Comparison of ENCODE assay signal across 11 cellular contexts in genomic region chr4:112853662-112854256, GRCh38.
A peak's percentile ranks its signal among the peaks of the same experiment; 100 is the strongest.
DNase-seq lines count a peak whose midpoint lies in the region; ATAC-seq, FAIRE-seq and TF ChIP-seq lines count a peak whose summit lies in the region.
"Had no signal": no experiment of that assay in that cellular context is flagged by ENCODE, and none has a peak within 500 bp of the region (broad histone marks: within the 10 kb centered on the region; RNA-seq: fewer than 3 reads in every experiment).

No MANE protein-coding gene starts in this region.

- H2AFZ ChIP-seq in GM23248 = no peak overlapping the region

- no peak for TF ChIP-seq EP300 in A549 (IDR thresholded peaks at IDR 0.05)

- POLR2A ChIA-PET in A549 (lab: Yijun Ruan, JAX) = no interaction called here
- POLR2A ChIA-PET in CD8-positive, alpha-beta memory T cell (lab: Charles Lee) = no interaction called here

- 34% methylated on average over 3 of the region's 3 CpGs for WGBS in A549 (ENCODE audit: missing lambda C conversion rate)
- WGBS in GM23248 (ENCODE audit: low coverage in 1 of 2, low lambda C conversion rate in 2 of 2, missing lambda C conversion rate in 2 of 2), 2 experiments = 74 to 82% methylated on average over 3 of the region's 3 CpGs

- H3K27ac ChIP-seq in A549 = no peak overlapping the region
- no peak overlapping the region for H3K27ac ChIP-seq in GM23248
- no peak overlapping the region for H3K27ac ChIP-seq in CD8-positive, alpha-beta memory T cell (ENCODE audit: low read depth, low read length)
- H3K27ac ChIP-seq: body of pancreas, thyroid gland had no signal

- H3K4me3 ChIP-seq in A549 (no peak overlapping the region), GM23248 (no peak overlapping the region), adipocyte (ENCODE audit: low read length) (no peak overlapping the region)
- H3K4me3 ChIP-seq in CD8-positive, alpha-beta memory T cell (ENCODE audit: low read length) = no peak overlapping the region
- H3K4me3 ChIP-seq: body of pancreas, thyroid gland had no signal

- H3K79me2 ChIP-seq in GM23248 (ENCODE audit: insufficient read depth) = no peaks in the 10 kb centered on the region

- H3K27ac Mint-ChIP-seq in CD8-positive, alpha-beta memory T cell = no peak overlapping the region

- no peaks in the 10 kb centered on the region for H3K27me3 ChIP-seq in GM23248 (replicated peaks; ENCODE audit: insufficient read depth)
- H3K27me3 ChIP-seq in adipocyte (replicated peaks; ENCODE audit: control insufficient read depth, insufficient read depth, low read length) = no peaks in the 10 kb centered on the region
- no peaks in the 10 kb centered on the region for H3K27me3 ChIP-seq in CD8-positive, alpha-beta memory T cell (ENCODE audit: insufficient read depth, low read length, poor library complexity, severe bottlenecking)
- H3K27me3 ChIP-seq: body of pancreas, thyroid gland had no signal

- H3K4me1 ChIP-seq in A549 (no peaks in the 10 kb centered on the region), GM23248 (ENCODE audit: insufficient read depth) (peaks cover 31% of the 10 kb centered on the region), adipocyte (ENCODE audit: control insufficient read depth, insufficient read depth, low read length) (peaks cover 19% of the 10 kb centered on the region)
- no peaks in the 10 kb centered on the region for H3K4me1 ChIP-seq in CD8-positive, alpha-beta memory T cell (ENCODE audit: insufficient read depth, low read length)
- H3K4me1 ChIP-seq: body of pancreas, thyroid gland had no signal

- H3K4me3 Mint-ChIP-seq in CD8-positive, alpha-beta memory T cell = no peak overlapping the region

- in situ Hi-C loops in GM23248 (cut with MboI) = no loop called here

- no peak overlapping the region for H3K4me2 ChIP-seq in A549
- H3K4me2 ChIP-seq in GM23248 (ENCODE audit: unreplicated experiment) = no peak overlapping the region

- no peak for DNase-seq in A549 (ENCODE audit: low read depth in 1 of 2, low spot score in 1 of 2)
- DNase-seq in GM23248 = peak; percentile 30
- peak; percentile 25 for DNase-seq in adipocyte (ENCODE audit: low read depth)
- peak; percentile 5 for DNase-seq in iris pigment epithelial cell (ENCODE audit: low read depth)
- no peak for DNase-seq in epidermal melanocyte (ENCODE audit: insufficient read length, low spot score)
- DNase-seq in CD8-positive, alpha-beta memory T cell = no peak
- no peak for DNase-seq in stimulated activated naive CD8-positive, alpha-beta T cell treated with anti-CD3 and anti-CD28 coated beads, Interleukin-15, Interleukin-2, amounts not matched to agents 100 U/mL and 50 U/mL, for 24 hours
- DNase-seq in NCI-H187 (lab: John Stamatoyannopoulos, UW) = no peak
- DNase-seq: body of pancreas, NCI-H82, thyroid gland had no signal

- TF ChIP-seq POLR2A in A549 (IDR thresholded peaks at IDR 0.05; ENCODE audit: low read length) = no peak

- no peak for ATAC-seq in A549
- ATAC-seq in stimulated activated naive CD8-positive, alpha-beta T cell treated with anti-CD3 and anti-CD28 coated beads, Interleukin-15, Interleukin-2, amounts not matched to agents 100 U/mL and 50 U/mL, for 24 hours = no peak
- ATAC-seq: body of pancreas had no signal

- H3K27me3 Mint-ChIP-seq in CD8-positive, alpha-beta memory T cell = peaks cover 0 to 6% of the 10 kb centered on the region in 2 donors

- no peaks in the 10 kb centered on the region for H3K9me3 ChIP-seq in A549
- no peaks in the 10 kb centered on the region for H3K9me3 ChIP-seq in GM23248 (ENCODE audit: low read depth)
- H3K9me3 ChIP-seq in adipocyte (ENCODE audit: control insufficient read depth, low read length) = no peaks in the 10 kb centered on the region
- H3K9me3 ChIP-seq in CD8-positive, alpha-beta memory T cell (ENCODE audit: low read length) = no peaks in the 10 kb centered on the region
- H3K9me3 ChIP-seq: body of pancreas, thyroid gland had no signal

- TF ChIP-seq CTCF in A549 (IDR thresholded peaks at IDR 0.05) = peak; percentile 28; the same call in 2 of the 3 replicates

- no peaks in the 10 kb centered on the region for H3K9me2 ChIP-seq in GM23248 (ENCODE audit: insufficient read depth)

- FAIRE-seq in A549 (lab: Jason Lieb, UNC) = no peak

- CTCF ChIA-PET in A549 (lab: Yijun Ruan, JAX) = interaction anchor here (0.8 to 1.6 kb wide), 3 partner anchors 13 to 85 kb away, joined by 3 to 4 read pairs (median 3); no protein-coding TSS in a partner anchor
- CTCF ChIA-PET in CD8-positive, alpha-beta memory T cell (lab: Charles Lee) = no interaction called here

- H3K36me3 ChIP-seq in GM23248 (ENCODE audit: low read depth) (no peaks in the 10 kb centered on the region), adipocyte (ENCODE audit: control insufficient read depth, insufficient read depth, low read length, severe bottlenecking) (no peaks in the 10 kb centered on the region)
- H3K36me3 ChIP-seq in CD8-positive, alpha-beta memory T cell (ENCODE audit: insufficient read depth, low read length) = no peaks in the 10 kb centered on the region
- H3K36me3 ChIP-seq: thyroid gland had no signal

- H3K9me3 Mint-ChIP-seq in CD8-positive, alpha-beta memory T cell = no peaks in the 10 kb centered on the region

- H3K4me1 Mint-ChIP-seq in CD8-positive, alpha-beta memory T cell = no peaks in the 10 kb centered on the region

- H3K36me3 Mint-ChIP-seq in CD8-positive, alpha-beta memory T cell = no peaks in the 10 kb centered on the region

- TF ChIP-seq RAD21 in A549 (conservative IDR thresholded peaks at IDR 0.05 in 1 of 2, IDR thresholded peaks at IDR 0.05 in 1 of 2) = no peak

- H3K9ac ChIP-seq in GM23248 (no peak overlapping the region), adipocyte (ENCODE audit: low read length) (no peak overlapping the region)

- H3F3A ChIP-seq in GM23248 (ENCODE audit: insufficient read depth) = peaks cover 23% of the 10 kb centered on the region

- H4K20me1 ChIP-seq in GM23248 (ENCODE audit: insufficient read depth) = no peaks in the 10 kb centered on the region

TF ChIP-seq in A549, 52 proteins besides CTCF, POLR2A, EP300 and RAD21:
- TF ChIP-seq NR3C1 (IDR thresholded peaks at IDR 0.05) = no peak
- TF ChIP-seq RNF2 (IDR thresholded peaks at IDR 0.05; ENCODE audit: borderline replicate concordance, low read depth) = no peak
- 0 out of 3 replicates have a peak, but pooled peaks have one; percentile 22 for TF ChIP-seq SMC3 (IDR thresholded peaks at IDR 0.05)
- no peak for TF ChIP-seq BCL3 (IDR thresholded peaks at IDR 0.05)
- TF ChIP-seq USF2 (IDR thresholded peaks at IDR 0.05) = no peak
- TF ChIP-seq ATOH8 (CRISPR knock-in tag; IDR thresholded peaks at IDR 0.05; ENCODE audit: low read depth) = no peak
- no peak for TF ChIP-seq HEYL (CRISPR knock-in tag; IDR thresholded peaks at IDR 0.05)
- no peak for TF ChIP-seq NFE2L2 (conservative IDR thresholded peaks at IDR 0.05; ENCODE audit: low read length)
- no peak for TF ChIP-seq JUN (IDR thresholded peaks at IDR 0.05)

Comparison
In these comparisons a context has a peak if more than half of its experiments do, and no peak if none do; other contexts are left out.
1. DNase-seq: peak in GM23248 (single experiment), adipocyte (single experiment) and iris pigment epithelial cell (single experiment); none in A549 (0 of 2), epidermal melanocyte (single experiment), CD8-positive, alpha-beta memory T cell (0 of 5), stimulated activated naive CD8-positive, alpha-beta T cell treated with anti-CD3 and anti-CD28 coated beads, Interleukin-15, Interleukin-2, amounts not matched to agents 100 U/mL and 50 U/mL, for 24 hours (single experiment) and NCI-H187 (0 of 2).